ENCODE assay signal across 8 cellular contexts in genomic region chr1:206766251-206766856, GRCh38. TPM values are rescaled to one million over a fixed set of nuclear protein-coding genes. Genes with fewer than 3 reads are reported as not detected.
DNase-seq lines count a peak whose midpoint lies in the region; TF ChIP-seq lines count a peak whose summit lies in the region.

No MANE protein-coding gene starts in this region.

- peak overlapping the region; percentile 72 for H3K27ac Mint-ChIP-seq in HFFc6
- H3K27ac Mint-ChIP-seq in activated T-cell treated with anti-CD3 and anti-CD28 coated beads, Interleukin-2, amount 50 U/mL, for 24 hours: peak overlapping the region; percentile 88

- H3K4me3 Mint-ChIP-seq in HFFc6: peak overlapping the region; percentile 52
- peak overlapping the region; percentile 61 for H3K4me3 Mint-ChIP-seq in activated T-cell treated with anti-CD3 and anti-CD28 coated beads, Interleukin-2, amount 50 U/mL, for 24 hours

- H3K27ac ChIP-seq in left ventricle myocardium inferior (replicated peaks): no peak overlapping the region

- H3K36me3 ChIP-seq in left ventricle myocardium inferior: no peaks in the 10 kb centered on the region

- H3K27me3 Mint-ChIP-seq in HFFc6 (ENCODE audit: insufficient read depth): peaks cover 23% of the 10 kb centered on the region
- peaks cover 8% of the 10 kb centered on the region for H3K27me3 Mint-ChIP-seq in activated T-cell treated with anti-CD3 and anti-CD28 coated beads, Interleukin-2, amount 50 U/mL, for 24 hours

- H3K4me1 ChIP-seq in left ventricle myocardium inferior: no peaks in the 10 kb centered on the region

- peaks cover 13% of the 10 kb centered on the region for H3K27me3 ChIP-seq in left ventricle myocardium inferior (ENCODE audit: low read depth)

- peak; percentile 49 for DNase-seq in GDM1 (lab: John Stamatoyannopoulos, UW)
- DNase-seq in HFFc6: peak; percentile 82
- peak; percentile 81 for DNase-seq in NCI-H82 treated with DMSO at 0.1 percent for 48 hours (lab: John Stamatoyannopoulos, UW; ENCODE audit: unreplicated experiment)
- DNase-seq in activated T-cell treated with anti-CD3 and anti-CD28 coated beads, Interleukin-2, amount 50 U/mL, for 24 hours: peak; percentile 78
- DNase-seq in left ventricle myocardium inferior: peak; percentile 18
- DNase-seq in stimulated activated CD4-positive, alpha-beta T cell treated with anti-CD3 and anti-CD28 coated beads, Interleukin-2, amount 100 ng/mL, for 24 hours: peak; percentile 65 to 66
- DNase-seq in NCI-H128 (lab: John Stamatoyannopoulos, UW; ENCODE audit: unreplicated experiment): no peak
- no peak for DNase-seq in NCI-H2081 (lab: John Stamatoyannopoulos, UW)

- no peaks in the 10 kb centered on the region for H3K9me3 Mint-ChIP-seq in HFFc6
- H3K9me3 Mint-ChIP-seq in activated T-cell treated with anti-CD3 and anti-CD28 coated beads, Interleukin-2, amount 50 U/mL, for 24 hours: no peaks in the 10 kb centered on the region

- no peaks in the 10 kb centered on the region for H3K9me3 ChIP-seq in left ventricle myocardium inferior (replicated peaks)

- no peaks in the 10 kb centered on the region for H3K36me3 Mint-ChIP-seq in HFFc6 (ENCODE audit: low read depth)
- H3K36me3 Mint-ChIP-seq in activated T-cell treated with anti-CD3 and anti-CD28 coated beads, Interleukin-2, amount 50 U/mL, for 24 hours (ENCODE audit: low read depth): no peaks in the 10 kb centered on the region

- intact Hi-C loops in left ventricle myocardium inferior (cut with micrococcal nuclease): no loop called here

- TF ChIP-seq CTCF in HFFc6 (IDR thresholded peaks at IDR 0.05): no peak
- TF ChIP-seq CTCF in left ventricle myocardium inferior (IDR thresholded peaks at IDR 0.05; ENCODE audit: borderline replicate concordance): no peak

- no peak overlapping the region for H3K4me3 ChIP-seq in left ventricle myocardium inferior

- H3K4me1 Mint-ChIP-seq in HFFc6 (ENCODE audit: low read depth): peaks cover 29% of the 10 kb centered on the region
- H3K4me1 Mint-ChIP-seq in activated T-cell treated with anti-CD3 and anti-CD28 coated beads, Interleukin-2, amount 50 U/mL, for 24 hours (ENCODE audit: low read depth): peaks cover 78% of the 10 kb centered on the region

RNA-seq across cellular contexts. Expression of gene IL19, which starts 4.2 kb away (rescaled TPM):
- not detected for total RNA-seq in HFFc6 (2021; fragmentation: NEBNext Ultra II Directional; extraction: Animal tissue kit (Norgen Biotek cat#: 25700))
- not detected for total RNA-seq in left ventricle myocardium inferior

RNA-seq across cellular contexts. Expression of gene IL10, which starts 5.9 kb away (rescaled TPM):
- total RNA-seq in HFFc6 (2021; fragmentation: NEBNext Ultra II Directional; extraction: Animal tissue kit (Norgen Biotek cat#: 25700)): not detected
- total RNA-seq in left ventricle myocardium inferior: 0.38 TPM

Comparison
In these comparisons a context has a peak if more than half of its experiments do, and no peak if none do; other contexts are left out.
1. DNase-seq: peak in GDM1 (single experiment), HFFc6 (single experiment), NCI-H82 treated with DMSO at 0.1 percent for 48 hours (single experiment), activated T-cell treated with anti-CD3 and anti-CD28 coated beads, Interleukin-2, amount 50 U/mL, for 24 hours (single experiment), left ventricle myocardium inferior (single experiment) and stimulated activated CD4-positive, alpha-beta T cell treated with anti-CD3 and anti-CD28 coated beads, Interleukin-2, amount 100 ng/mL, for 24 hours (2 of 2); none in NCI-H128 (single experiment) and NCI-H2081 (0 of 2).